In genomic region chr6:17012421-17013225, GRCh38 we compare ENCODE assay signal across 13 cellular contexts.
DNase-seq lines count a peak whose midpoint lies in the region; TF ChIP-seq lines count a peak whose summit lies in the region.
"Had no signal": no experiment of that assay in that cellular context is flagged by ENCODE, and none has a peak within 500 bp of the region (broad histone marks: within the 10 kb centered on the region; RNA-seq: fewer than 3 reads in every experiment).

No MANE protein-coding gene starts in this region.

- DNase-seq in HFF-Myc (ENCODE audit: extremely low read depth, low read depth) = peak; percentile 91
- no peak for DNase-seq in chondrocyte (ENCODE audit: low spot score)
- DNase-seq in iPS DF 4.7 (ENCODE audit: extremely low read depth, low spot score) = peak; percentile 30
- DNase-seq in sigmoid colon = peak; percentile 87
- DNase-seq in NCI-H82 treated with DMSO at 0.1 percent for 48 hours (lab: John Stamatoyannopoulos, UW; ENCODE audit: unreplicated experiment) = no peak
- DNase-seq in activated T-cell treated with anti-CD3 and anti-CD28 coated beads for 4 hours = no peak
- no peak for DNase-seq in SW 1271 (lab: John Stamatoyannopoulos, UW)
- no peak for DNase-seq in activated naive CD4-positive, alpha-beta T cell (lab: John Stamatoyannopoulos, UW)
- DNase-seq: activated CD8-positive, alpha-beta memory T cell treated with anti-CD3 and anti-CD28 coated beads for 24 hours; NCI-H524 treated with DMSO at 0.1 percent for 48 hours; occipital lobe had no signal

- peak; percentile 35 for TF ChIP-seq CTCF in HFF-Myc (IDR thresholded peaks at IDR 0.05; ENCODE audit: low read depth, low read length, missing control alignments)
- peak; percentile 75 for TF ChIP-seq CTCF in chondrocyte (IDR thresholded peaks at IDR 0.05)
- TF ChIP-seq CTCF in sigmoid colon (IDR thresholded peaks at IDR 0.05) = peak in 3 of 4 experiments; percentile 18 to 35 (median 19)

- no peaks in the 10 kb centered on the region for H3K36me3 ChIP-seq in sigmoid colon

- H3K4me1 ChIP-seq in sigmoid colon = peaks cover 0 to 31% (median 16%) of the 10 kb centered on the region in 4 donors

- H3K4me3 ChIP-seq in HFF-Myc (replicated peaks; ENCODE audit: low read depth, low read length) (no peak overlapping the region; the same call in 1 of the 2 replicates), sigmoid colon (peak overlapping the region in 3 of 4 donors; percentile 10 to 42 (median 35))

- peaks cover 4% of the 10 kb centered on the region for H3K36me3 Mint-ChIP-seq in chondrocyte (ENCODE audit: low read depth)
- H3K36me3 Mint-ChIP-seq: stimulated activated memory B cell treated with anti-CD40 and anti-IgM and Interleukin-4, amounts not matched to agents 10 μg/mL and 1 μg/mL and 100 μg/mL, for 72 hours had no signal

- no peak overlapping the region for H3K27ac Mint-ChIP-seq in chondrocyte (ENCODE audit: unreplicated experiment)
- H3K27ac Mint-ChIP-seq: dendritic cell treated with granulocyte-macrophage colony-stimulating factor and Interleukin-4, amounts not matched to agents 40 ng/mL and 50 ng/mL, for 4 days; stimulated activated memory B cell treated with anti-CD40 and anti-IgM and Interleukin-4, amounts not matched to agents 10 μg/mL and 1 μg/mL and 100 μg/mL, for 72 hours had no signal

- no peaks in the 10 kb centered on the region for H3K27me3 Mint-ChIP-seq in chondrocyte (ENCODE audit: low read depth)

- 68 to 74% methylated on average over 12 of the region's 12 CpGs for WGBS in sigmoid colon, 2 donors

- TF ChIP-seq EP300 in sigmoid colon (IDR thresholded peaks at IDR 0.05) = peak in 2 of 4 donors; percentile 8 to 86

- H3K4me3 Mint-ChIP-seq in chondrocyte (ENCODE audit: unreplicated experiment) = no peak overlapping the region
- H3K4me3 Mint-ChIP-seq: dendritic cell treated with granulocyte-macrophage colony-stimulating factor and Interleukin-4, amounts not matched to agents 40 ng/mL and 50 ng/mL, for 4 days; stimulated activated memory B cell treated with anti-CD40 and anti-IgM and Interleukin-4, amounts not matched to agents 10 μg/mL and 1 μg/mL and 100 μg/mL, for 72 hours had no signal

- no peaks in the 10 kb centered on the region for H3K27me3 ChIP-seq in sigmoid colon

- H3K4me1 Mint-ChIP-seq in chondrocyte (ENCODE audit: low read depth) = peaks cover 11% of the 10 kb centered on the region

- intact Hi-C loops in sigmoid colon (cut with DNase I) = loop anchor here (1.0 to 10.0 kb wide), 2 partner anchors 74 to 572 kb away; no protein-coding TSS in a partner anchor

- peaks cover 25% of the 10 kb centered on the region for H3K9me3 Mint-ChIP-seq in chondrocyte (ENCODE audit: low read depth)

- no peaks in the 10 kb centered on the region for H3K9me3 ChIP-seq in sigmoid colon

- H3K27ac ChIP-seq in sigmoid colon = peak overlapping the region; percentile 78 to 90 (median 86)

- peak; percentile 14 to 62 for TF ChIP-seq POLR2A in sigmoid colon (IDR thresholded peaks at IDR 0.05)

Comparison
In these comparisons a context has a peak if more than half of its experiments do, and no peak if none do; other contexts are left out.
1. DNase-seq: peak in HFF-Myc (single experiment), iPS DF 4.7 (single experiment) and sigmoid colon (single experiment); none in chondrocyte (single experiment), NCI-H82 treated with DMSO at 0.1 percent for 48 hours (single experiment), activated T-cell treated with anti-CD3 and anti-CD28 coated beads for 4 hours (single experiment), SW 1271 (0 of 2) and activated naive CD4-positive, alpha-beta T cell (0 of 4).
2. CTCF ChIP-seq: peak in every context shown above with its lines; median percentile 75 in chondrocyte; 35 in HFF-Myc; 19 in sigmoid colon.